In the genomic region with DNA sequence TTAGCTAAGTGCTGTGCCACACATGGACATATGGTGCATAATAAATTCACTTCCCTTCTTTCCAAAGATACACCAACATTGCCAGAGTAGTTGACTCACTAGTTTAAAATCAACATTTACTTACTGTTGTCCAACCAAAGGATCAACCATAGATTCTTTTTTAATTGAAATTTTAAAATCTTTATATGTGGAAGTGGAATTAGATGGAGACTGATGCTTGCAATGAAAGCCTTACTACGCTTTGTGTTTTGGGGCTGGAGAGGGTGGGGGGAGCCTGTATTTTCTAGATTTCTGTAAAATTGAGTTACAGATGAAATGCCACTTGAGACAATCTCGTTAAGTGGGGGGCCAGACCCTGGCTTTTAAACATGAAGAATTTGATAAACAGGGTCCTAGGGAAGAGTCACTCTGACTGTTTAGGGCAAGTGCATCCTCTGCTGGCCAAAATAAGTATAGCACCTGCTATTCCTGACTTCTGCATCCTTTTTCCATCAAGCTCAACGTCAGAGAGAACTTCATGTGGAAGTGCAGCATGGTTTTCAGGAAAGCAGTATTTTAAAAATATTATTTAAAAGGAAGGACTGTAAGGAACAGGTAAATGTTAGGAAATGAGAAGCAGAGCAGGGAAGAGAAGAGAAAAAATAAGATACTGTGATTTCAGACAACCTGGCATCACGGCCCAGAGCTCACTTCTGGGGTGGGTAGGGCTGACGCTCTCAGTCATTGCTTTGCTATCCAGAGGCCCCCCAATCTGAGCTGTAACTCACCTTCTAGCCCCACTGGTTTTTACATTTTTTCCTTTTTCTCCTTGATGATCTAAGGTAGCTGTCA, we compare ENCODE assay signal across 9 cellular contexts.
A peak's percentile ranks its signal among the peaks of the same experiment; 100 is the strongest.
DNase-seq lines count a peak whose midpoint lies in the region; ATAC-seq, FAIRE-seq and TF ChIP-seq lines count a peak whose summit lies in the region.
"Had no signal": no experiment of that assay in that cellular context is flagged by ENCODE, and none has a peak within 500 bp of the region (broad histone marks: within the 10 kb centered on the region; RNA-seq: fewer than 3 reads in every experiment).

No MANE protein-coding gene starts in this region.

- no peaks in the 10 kb centered on the region for H3K36me3 Mint-ChIP-seq in progenitor cell of endocrine pancreas (ENCODE audit: insufficient read depth)

- no peaks in the 10 kb centered on the region for H3K36me3 ChIP-seq in OCI-LY1 (ENCODE audit: insufficient read depth, low read length)

- H3K9ac ChIP-seq in OCI-LY1 (ENCODE audit: low read length): no peak overlapping the region

- no peaks in the 10 kb centered on the region for H3K9me3 ChIP-seq in OCI-LY1 (ENCODE audit: low read length)

- peak; percentile 9 for FAIRE-seq in HTR-8/SVneo (lab: Jason Lieb, UNC)

- ATAC-seq in GM21576 (IDR thresholded peaks at IDR 0.05; ENCODE audit: unreplicated experiment) (no peak), HG02938 (IDR thresholded peaks at IDR 0.05; ENCODE audit: unreplicated experiment) (no peak)

- no peak overlapping the region for H3K4me2 ChIP-seq in OCI-LY1 (ENCODE audit: low read length)

- H3K4me1 ChIP-seq in OCI-LY1 (ENCODE audit: insufficient read depth, low read length, severe bottlenecking): no peaks in the 10 kb centered on the region

- H3K9me2 ChIP-seq in OCI-LY1 (ENCODE audit: low read depth, low read length): no peaks in the 10 kb centered on the region

- H3K27ac ChIP-seq in OCI-LY1 (ENCODE audit: low read depth, low read length, poor library complexity, severe bottlenecking): no peak overlapping the region

- H3K4me1 Mint-ChIP-seq in progenitor cell of endocrine pancreas (ENCODE audit: low read depth): peaks cover 7% of the 10 kb centered on the region

- TF ChIP-seq CTCF in OCI-LY1 (IDR thresholded peaks at IDR 0.05; ENCODE audit: low read length) (peak; percentile 96), progenitor cell of endocrine pancreas (IDR thresholded peaks at IDR 0.05; ENCODE audit: unreplicated experiment) (peak; percentile 99)

- no peaks in the 10 kb centered on the region for H4K20me1 ChIP-seq in OCI-LY1 (ENCODE audit: insufficient read depth, low read length)

- DNase-seq in D341Med (ENCODE audit: low spot score) (peak; percentile 61), HTR-8/SVneo (ENCODE audit: insufficient read length, low spot score) (peak; percentile 48), glomerular endothelial cell (ENCODE audit: extremely low read depth, low read depth, low spot score) (peak; percentile 57), progenitor cell of endocrine pancreas (ENCODE audit: low spot score, unreplicated experiment) (peak; percentile 43)
- peak; percentile 42 for DNase-seq in activated naive CD4-positive, alpha-beta T cell treated with Interleukin-2 at 50 U/mL for 16 hours

- no peak overlapping the region for H3K4me3 Mint-ChIP-seq in progenitor cell of endocrine pancreas (ENCODE audit: low read depth)
- H3K4me3 Mint-ChIP-seq: T-helper 1 cell treated with Interleukin-12 subunit alpha and Interleukin-12 subunit beta and Interleukin-4 antibody, amounts not matched to agents 30 μg/mL and 1 μg/mL, for 36 hours had no signal

- H3K9me3 Mint-ChIP-seq in progenitor cell of endocrine pancreas (ENCODE audit: low read depth): no peaks in the 10 kb centered on the region
- H3K9me3 Mint-ChIP-seq: T-helper 1 cell treated with Interleukin-12 subunit alpha and Interleukin-12 subunit beta and Interleukin-4 antibody, amounts not matched to agents 30 μg/mL and 1 μg/mL, for 36 hours had no signal

- H3K27me3 Mint-ChIP-seq in progenitor cell of endocrine pancreas: peaks cover 22% of the 10 kb centered on the region

- H2AFZ ChIP-seq in OCI-LY1 (ENCODE audit: low read length): no peak overlapping the region

- H3K79me2 ChIP-seq in OCI-LY1 (ENCODE audit: insufficient read depth, low read length): no peaks in the 10 kb centered on the region

- no peaks in the 10 kb centered on the region for H3K27me3 ChIP-seq in OCI-LY1 (ENCODE audit: insufficient read depth, low read length)

- no peaks in the 10 kb centered on the region for H3F3A ChIP-seq in OCI-LY1 (ENCODE audit: insufficient read depth, low read length)

- no peak overlapping the region for H3K4me3 ChIP-seq in OCI-LY1 (ENCODE audit: low read depth, low read length, poor library complexity, severe bottlenecking)

- H3K27ac Mint-ChIP-seq in progenitor cell of endocrine pancreas: no peak overlapping the region
- H3K27ac Mint-ChIP-seq: T-helper 1 cell treated with Interleukin-12 subunit alpha and Interleukin-12 subunit beta and Interleukin-4 antibody, amounts not matched to agents 30 μg/mL and 1 μg/mL, for 36 hours had no signal
